ENCODE assay signal across 35 cellular contexts in genomic region chr2:227799202-227799601, GRCh38. TPM values are rescaled to one million over a fixed set of nuclear protein-coding genes. Genes with fewer than 3 reads are reported as not detected.
"Had no signal": no experiment of that assay in that cellular context is flagged by ENCODE, and none has a peak within 500 bp of the region (broad histone marks: within the 10 kb centered on the region; RNA-seq: fewer than 3 reads in every experiment).

No MANE protein-coding gene starts in this region.

- H3K27ac ChIP-seq: gastroesophageal sphincter, left lung, ovary, sigmoid colon, suprapubic skin, tibial artery had no signal

- H3K9me3 ChIP-seq: gastroesophageal sphincter, left lung, ovary, sigmoid colon, suprapubic skin, tibial artery had no signal

- H3K27me3 ChIP-seq: gastroesophageal sphincter, left lung, ovary, sigmoid colon, suprapubic skin, tibial artery had no signal

- H3K36me3 ChIP-seq: gastroesophageal sphincter, left lung, ovary, sigmoid colon, suprapubic skin, tibial artery had no signal

- H3K4me2 ChIP-seq: smooth muscle cell had no signal

- DNase-seq: activated CD4-positive, alpha-beta memory T cell treated with anti-CD3 and anti-CD28 coated beads, Interleukin-2, amount 10 ng/mL, durations not matched to agents 7 days and 5 days; activated CD4-positive, alpha-beta T cell treated with anti-CD3 and anti-CD28 coated beads for 1 hour; activated CD4-positive, alpha-beta T cell treated with anti-CD3 and anti-CD28 coated beads, Interleukin-2, amount 10 ng/mL, durations not matched to agents 7 days and 5 days; activated naive CD8-positive, alpha-beta T cell treated with anti-CD3 and anti-CD28 coated beads, Interleukin-2, amount 50 U/mL, for 24 hours; activated T-cell treated with anti-CD3 and anti-CD28 coated beads, Interleukin-2, amount 50 U/mL, for 4 hours; amygdala; central memory CD4-positive, alpha-beta T cell; effector memory CD8-positive, alpha-beta T cell; hippocampal formation; kidney glomerular epithelial cell; left lung; mesendoderm; naive thymus-derived CD4-positive, alpha-beta T cell; ovary; retina; sigmoid colon; stimulated activated CD4-positive, alpha-beta T cell treated with anti-CD3 and anti-CD28 coated beads, Interleukin-1b, Interleukin-23, amount 100 ng/mL, for 48 hours; stimulated activated naive B cell treated with anti-CD40 and anti-IgM and Interleukin-4, amounts not matched to agents 10 μg/mL and 1 μg/mL and 100 μg/mL, for 72 hours; T-helper 17 cell; tibial artery had no signal

- H3K4me1 Mint-ChIP-seq: activated CD4-positive, alpha-beta memory T cell treated with anti-CD3 and anti-CD28 coated beads, Interleukin-2, amount 10 ng/mL, durations not matched to agents 7 days and 5 days; activated CD4-positive, alpha-beta T cell treated with anti-CD3 and anti-CD28 coated beads, Interleukin-2, amount 10 ng/mL, durations not matched to agents 7 days and 5 days; activated naive CD4-positive, alpha-beta T cell treated with anti-CD3 and anti-CD28 coated beads, Interleukin-2, amount 50 U/mL, for 24 hours; activated naive CD8-positive, alpha-beta T cell treated with anti-CD3 and anti-CD28 coated beads, Interleukin-2, amount 50 U/mL, for 24 hours; activated T-helper 17 cell treated with anti-CD3 and anti-CD28 coated beads, Interleukin-2, amount 50 U/mL, for 72 hours; naive thymus-derived CD4-positive, alpha-beta T cell; stimulated activated naive B cell treated with anti-CD40 and anti-IgM and Interleukin-4, amounts not matched to agents 10 μg/mL and 1 μg/mL and 100 μg/mL, for 72 hours had no signal

- H3K27me3 Mint-ChIP-seq: activated CD4-positive, alpha-beta T cell treated with anti-CD3 and anti-CD28 coated beads, Interleukin-2, amount 10 ng/mL, durations not matched to agents 7 days and 5 days; activated T-helper 17 cell treated with anti-CD3 and anti-CD28 coated beads, Interleukin-2, amount 50 U/mL, for 72 hours; effector memory CD8-positive, alpha-beta T cell; progenitor cell of endocrine pancreas; T-helper 17 cell had no signal

- H3K4me3 Mint-ChIP-seq: activated CD4-positive, alpha-beta memory T cell treated with anti-CD3 and anti-CD28 coated beads, Interleukin-2, amount 10 ng/mL, durations not matched to agents 7 days and 5 days; activated CD4-positive, alpha-beta T cell treated with anti-CD3 and anti-CD28 coated beads, Interleukin-2, amount 10 ng/mL, durations not matched to agents 7 days and 5 days; activated naive CD4-positive, alpha-beta T cell treated with anti-CD3 and anti-CD28 coated beads, Interleukin-2, amount 50 U/mL, for 24 hours; activated naive CD8-positive, alpha-beta T cell treated with anti-CD3 and anti-CD28 coated beads, Interleukin-2, amount 50 U/mL, for 24 hours; activated T-cell treated with anti-CD3 and anti-CD28 coated beads, Interleukin-2, amount 50 U/mL, for 4 hours; activated T-helper 17 cell treated with anti-CD3 and anti-CD28 coated beads, Interleukin-2, amount 50 U/mL, for 72 hours; effector memory CD8-positive, alpha-beta T cell; naive thymus-derived CD4-positive, alpha-beta T cell; stimulated activated naive B cell treated with anti-CD40 and anti-IgM and Interleukin-4, amounts not matched to agents 10 μg/mL and 1 μg/mL and 100 μg/mL, for 72 hours; T-helper 17 cell; WTC11 had no signal

- H3K4me3 ChIP-seq: gastroesophageal sphincter, left lung, lung, ovary, sigmoid colon, smooth muscle cell, suprapubic skin, tibial artery had no signal

- H3K9me3 Mint-ChIP-seq: activated CD4-positive, alpha-beta memory T cell treated with anti-CD3 and anti-CD28 coated beads, Interleukin-2, amount 10 ng/mL, durations not matched to agents 7 days and 5 days; activated CD4-positive, alpha-beta T cell treated with anti-CD3 and anti-CD28 coated beads, Interleukin-2, amount 10 ng/mL, durations not matched to agents 7 days and 5 days; activated naive CD4-positive, alpha-beta T cell treated with anti-CD3 and anti-CD28 coated beads, Interleukin-2, amount 50 U/mL, for 24 hours; activated naive CD8-positive, alpha-beta T cell treated with anti-CD3 and anti-CD28 coated beads, Interleukin-2, amount 50 U/mL, for 24 hours; activated T-cell treated with anti-CD3 and anti-CD28 coated beads, Interleukin-2, amount 50 U/mL, for 4 hours; activated T-helper 17 cell treated with anti-CD3 and anti-CD28 coated beads, Interleukin-2, amount 50 U/mL, for 72 hours; effector memory CD8-positive, alpha-beta T cell; naive thymus-derived CD4-positive, alpha-beta T cell; stimulated activated naive B cell treated with anti-CD40 and anti-IgM and Interleukin-4, amounts not matched to agents 10 μg/mL and 1 μg/mL and 100 μg/mL, for 72 hours; WTC11 had no signal

- H3K4me1 ChIP-seq: gastroesophageal sphincter, left lung, sigmoid colon, suprapubic skin, tibial artery had no signal

- H3K27ac Mint-ChIP-seq: activated CD4-positive, alpha-beta memory T cell treated with anti-CD3 and anti-CD28 coated beads, Interleukin-2, amount 10 ng/mL, durations not matched to agents 7 days and 5 days; activated CD4-positive, alpha-beta T cell treated with anti-CD3 and anti-CD28 coated beads, Interleukin-2, amount 10 ng/mL, durations not matched to agents 7 days and 5 days; activated naive CD4-positive, alpha-beta T cell treated with anti-CD3 and anti-CD28 coated beads, Interleukin-2, amount 50 U/mL, for 24 hours; activated naive CD8-positive, alpha-beta T cell treated with anti-CD3 and anti-CD28 coated beads, Interleukin-2, amount 50 U/mL, for 24 hours; activated T-helper 17 cell treated with anti-CD3 and anti-CD28 coated beads, Interleukin-2, amount 50 U/mL, for 72 hours; effector memory CD8-positive, alpha-beta T cell; naive thymus-derived CD4-positive, alpha-beta T cell; progenitor cell of endocrine pancreas; stimulated activated naive B cell treated with anti-CD40 and anti-IgM and Interleukin-4, amounts not matched to agents 10 μg/mL and 1 μg/mL and 100 μg/mL, for 72 hours; T-helper 17 cell; WTC11 had no signal

- H3K36me3 Mint-ChIP-seq: activated naive CD4-positive, alpha-beta T cell treated with anti-CD3 and anti-CD28 coated beads, Interleukin-2, amount 50 U/mL, for 24 hours; naive thymus-derived CD4-positive, alpha-beta T cell; stimulated activated naive B cell treated with anti-CD40 and anti-IgM and Interleukin-4, amounts not matched to agents 10 μg/mL and 1 μg/mL and 100 μg/mL, for 72 hours; WTC11 had no signal

RNA-seq across cellular contexts. Expression of gene CCL20, which starts 14.4 kb away (rescaled TPM):
- total RNA-seq: fibroblast of lung, progenitor cell of endocrine pancreas, WTC11 had no signal
- polyA plus RNA-seq: naive thymus-derived CD4-positive, alpha-beta T cell; neural cell had no signal

RNA-seq across cellular contexts. Expression of gene SCYGR8, which starts 53.5 kb away (rescaled TPM):
- total RNA-seq: activated CD4-positive, alpha-beta memory T cell treated with anti-CD3 and anti-CD28 coated beads, Interleukin-2, amount 10 ng/mL, durations not matched to agents 7 days and 5 days; activated CD4-positive, alpha-beta T cell treated with anti-CD3 and anti-CD28 coated beads, Interleukin-2, amount 10 ng/mL, durations not matched to agents 7 days and 5 days; activated T-cell treated with anti-CD3 and anti-CD28 coated beads, Interleukin-2, amount 50 U/mL, for 4 hours; activated T-helper 17 cell treated with anti-CD3 and anti-CD28 coated beads, Interleukin-2, amount 50 U/mL, for 72 hours; dermis microvascular lymphatic vessel endothelial cell; fibroblast of lung; fibroblast of villous mesenchyme; gastroesophageal sphincter; left lung; lung; mononuclear cell; naive thymus-derived CD4-positive, alpha-beta T cell; ovary; progenitor cell of endocrine pancreas; sigmoid colon; smooth muscle cell; T-helper 17 cell; ureter; WTC11 had no signal
- polyA plus RNA-seq: esophagus; fibroblast of lung; lung; naive thymus-derived CD4-positive, alpha-beta T cell; neural cell; ovary; sigmoid colon; smooth muscle cell had no signal
